In genomic region chr22:22802346-22802970, GRCh38 we compare ENCODE assay signal across 8 cellular contexts.
A peak's percentile ranks its signal among the peaks of the same experiment; 100 is the strongest.
DNase-seq lines count a peak whose midpoint lies in the region; ATAC-seq and TF ChIP-seq lines count a peak whose summit lies in the region.

No MANE protein-coding gene starts in this region.

- H3K36me3 ChIP-seq in OCI-LY7 (ENCODE audit: insufficient read depth, low read length) (no peaks in the 10 kb centered on the region), lower lobe of right lung (no peaks in the 10 kb centered on the region)

- H3K4me2 ChIP-seq in OCI-LY7 (ENCODE audit: low read length), result no peak overlapping the region

- no TSS peak for BruUV-seq in OCI-LY7 (replicated peaks; lab: Mats Ljungman, UMichigan)

- H3K4me3 ChIP-seq in OCI-LY7 (ENCODE audit: low read depth, low read length, poor library complexity, severe bottlenecking) (no peak overlapping the region), fibroblast of pulmonary artery (replicated peaks; ENCODE audit: low read depth, low read length) (no peak overlapping the region), lower lobe of right lung (no peak overlapping the region)

- DNase-seq in GM10266 (ENCODE audit: extremely low spot score) (peak; percentile 16), OCI-LY7 (ENCODE audit: low spot score) (peak; percentile 56), fibroblast of pulmonary artery (ENCODE audit: low read depth) (no peak), NCI-H1092 (lab: John Stamatoyannopoulos, UW) (no peak), NCI-H82 treated with DMSO at 0.1 percent for 48 hours (lab: John Stamatoyannopoulos, UW; ENCODE audit: unreplicated experiment) (no peak), lower lobe of right lung (no peak)

- H4K20me1 ChIP-seq in OCI-LY7 (ENCODE audit: insufficient read depth, low read length), result no peaks in the 10 kb centered on the region

- H3K4me1 ChIP-seq in OCI-LY7 (ENCODE audit: insufficient read depth, low read length, poor library complexity, severe bottlenecking), result peaks cover 19% of the 10 kb centered on the region
- no peaks in the 10 kb centered on the region for H3K4me1 ChIP-seq in lower lobe of right lung

- intact Hi-C loops in OCI-LY7 (cut with micrococcal nuclease; ENCODE audit: unreplicated experiment), result loop anchor here (10.0 kb wide), 1 partner anchor 322 kb away; no protein-coding TSS in a partner anchor
- intact Hi-C loops in lower lobe of right lung (cut with DNase I), result no loop called here

- no peak overlapping the region for H3K27ac ChIP-seq in 22Rv1
- H3K27ac ChIP-seq in OCI-LY7 (ENCODE audit: low read depth, low read length, poor library complexity, severe bottlenecking), result no peak overlapping the region
- no peak overlapping the region for H3K27ac ChIP-seq in lower lobe of right lung

- CTCF ChIA-PET in OCI-LY7 (lab: Charles Lee; ENCODE audit: unreplicated experiment), result interaction anchor here (1.0 to 1.2 kb wide), 4 partner anchors 18 to 81 kb away, joined by 3 read pairs; no protein-coding TSS in a partner anchor

- POLR2A ChIA-PET in OCI-LY7 (lab: Charles Lee), result interaction anchor here (0.6 kb wide), 1 partner anchor 101 kb away, joined by 3 read pairs; no protein-coding TSS in a partner anchor

- H3K79me2 ChIP-seq in OCI-LY7 (ENCODE audit: insufficient read depth, low read depth, low read length), result no peaks in the 10 kb centered on the region

- H3K9me2 ChIP-seq in OCI-LY7 (ENCODE audit: insufficient read depth, low read length), result no peaks in the 10 kb centered on the region

- TF ChIP-seq CTCF in 22Rv1 (IDR thresholded peaks at IDR 0.05) (peak; percentile 67), GM10266 (IDR thresholded peaks at IDR 0.05; ENCODE audit: control insufficient read depth, insufficient read depth, low read depth, missing control alignments) (peak; percentile 31), OCI-LY7 (conservative IDR thresholded peaks at IDR 0.05; ENCODE audit: low read length) (peak; percentile 87), fibroblast of pulmonary artery (IDR thresholded peaks at IDR 0.05; ENCODE audit: low read length, missing control alignments) (peak; percentile 18), lower lobe of right lung (IDR thresholded peaks at IDR 0.05) (no peak)

- ATAC-seq in HG02571 (IDR thresholded peaks at IDR 0.05; ENCODE audit: unreplicated experiment) (no peak), lower lobe of right lung (no peak)

- no peak overlapping the region for H2AFZ ChIP-seq in OCI-LY7 (ENCODE audit: low read length)

- H3K27me3 ChIP-seq in lower lobe of right lung (ENCODE audit: low read depth), result peaks cover 22% of the 10 kb centered on the region

- H3K9me3 ChIP-seq in OCI-LY7 (ENCODE audit: low read length) (no peaks in the 10 kb centered on the region), lower lobe of right lung (no peaks in the 10 kb centered on the region)

Comparison
In these comparisons a context has a peak if more than half of its experiments do, and no peak if none do; other contexts are left out.
1. DNase-seq: peak in GM10266 (single experiment) and OCI-LY7 (single experiment); none in fibroblast of pulmonary artery (single experiment), NCI-H1092 (single experiment), NCI-H82 treated with DMSO at 0.1 percent for 48 hours (single experiment) and lower lobe of right lung (single experiment).